ENCODE assay signal across 23 cellular contexts in the genomic region with DNA sequence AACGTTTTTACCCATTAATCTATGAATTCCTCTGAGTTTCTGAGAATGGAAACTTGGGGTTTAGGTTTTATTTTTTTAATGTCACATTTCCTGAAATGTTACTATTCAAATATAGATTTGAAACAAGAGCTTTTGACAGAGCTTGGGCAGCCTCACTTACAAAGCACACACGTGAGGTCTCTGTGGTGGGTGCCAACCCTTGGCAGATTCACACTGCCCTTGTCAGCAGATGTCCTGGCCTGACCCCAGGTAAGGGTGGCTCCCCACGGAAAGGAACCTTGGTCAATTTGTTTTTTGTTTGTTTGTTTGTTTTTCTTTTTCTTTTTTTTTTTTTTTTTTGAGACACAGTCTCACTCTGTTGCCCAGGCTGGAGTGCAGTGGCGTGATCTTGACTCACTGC. TPM values are rescaled to one million over a fixed set of nuclear protein-coding genes. Genes with fewer than 3 reads are reported as not detected.
DNase-seq lines count a peak whose midpoint lies in the region; ATAC-seq and TF ChIP-seq lines count a peak whose summit lies in the region.
"Had no signal": no experiment of that assay in that cellular context is flagged by ENCODE, and none has a peak within 500 bp of the region (broad histone marks: within the 10 kb centered on the region; RNA-seq: fewer than 3 reads in every experiment).

No MANE protein-coding gene starts in this region.

- 100% methylated on average over 1 of the region's 4 CpGs; no CpG with 5 or more reads in 1 of the 2 experiments for WGBS in IMR-90 (ENCODE audit: extremely low coverage in 2 of 2, insufficient read length in 1 of 2), 2 experiments

- H3K79me1 ChIP-seq in IMR-90 (ENCODE audit: low read depth in 1 of 2, low read length in 2 of 2) = no peaks in the 10 kb centered on the region

- H2BK5ac ChIP-seq in IMR-90 (ENCODE audit: low read depth, low read length, poor library complexity, severe bottlenecking) = no peak overlapping the region

- H3K14ac ChIP-seq in IMR-90 (replicated peaks; ENCODE audit: low read depth, low read length) = no peak overlapping the region

- H3K9me3 Mint-ChIP-seq in nephron progenitor cell = no peaks in the 10 kb centered on the region
- H3K9me3 Mint-ChIP-seq: CD4-positive, alpha-beta T cell; GM23338; H9; HFFc6 had no signal

- H4K91ac ChIP-seq in IMR-90 (ENCODE audit: insufficient read depth, low read depth, low read length) = no peak overlapping the region

- intact Hi-C loops in left ventricle myocardium superior (cut with micrococcal nuclease) = no loop called here
- intact Hi-C loops in left cardiac atrium (cut with DNase I) = no loop called here
- intact Hi-C loops in IMR-90 (cut with micrococcal nuclease) = no loop called here
- intact Hi-C loops in tibial artery (cut with DNase I; ENCODE audit: low total_unique reads) = no loop called here

- TF ChIP-seq POLR2A in IMR-90 (IDR thresholded peaks at IDR 0.05; ENCODE audit: low read depth, low read length) = no peak

- H4K8ac ChIP-seq in IMR-90 (ENCODE audit: low read depth in 2 of 2, low read length in 2 of 2) = no peak overlapping the region

- no peak overlapping the region for H4K5ac ChIP-seq in IMR-90 (ENCODE audit: low read depth, low read length)

- H2AK5ac ChIP-seq in IMR-90 (ENCODE audit: low read depth, low read length) = peak overlapping the region; percentile 38; the same call in 1 of the 2 replicates

- DNase-seq in left ventricle myocardium superior (peak; percentile 39), left cardiac atrium (no peak), IMR-90 (no peak), nephron progenitor cell (no peak), UCSD-AML1 (lab: John Stamatoyannopoulos, UW; ENCODE audit: unreplicated experiment) (no peak), tibial artery (no peak), NCI-H187 (lab: John Stamatoyannopoulos, UW) (no peak)
- DNase-seq: CD4-positive, alpha-beta T cell; GDM1; H9; HFFc6; KG1; MG63; NCI-H2029 treated with DMSO at 0.1 percent for 48 hours; NCI-H446 treated with DMSO at 0.1 percent for 48 hours; NCI-H526; NCI-H82; NK-92 treated with Interleukin-12 subunit alpha and Interleukin-12 subunit beta, amount 100 ng/mL, for 24 hours; PC-3; SHP77 had no signal

- H4K20me1 ChIP-seq in IMR-90 (ENCODE audit: insufficient read depth, low read length) = no peaks in the 10 kb centered on the region

- no peak overlapping the region for H3K18ac ChIP-seq in IMR-90 (ENCODE audit: low read depth, low read length)

- H3K27me3 Mint-ChIP-seq in nephron progenitor cell (ENCODE audit: low read depth, poor library complexity) = peaks cover 3% of the 10 kb centered on the region
- H3K27me3 Mint-ChIP-seq: CD4-positive, alpha-beta T cell had no signal

- POLR2A ChIA-PET in IMR-90 (lab: Charles Lee; ENCODE audit: unreplicated experiment) = no interaction called here

- BruUV-seq in IMR-90 (replicated peaks; lab: Mats Ljungman, UMichigan) = no TSS peak

- H3K4me1 ChIP-seq in IMR-90 (ENCODE audit: control insufficient read depth, insufficient read depth, low read length) (no peaks in the 10 kb centered on the region), tibial artery (no peaks in the 10 kb centered on the region)

- in situ Hi-C loops in IMR-90 (cut with MboI; ENCODE audit: low sequenced_read_pairs) = no loop called here

- no peak overlapping the region for H3K4me3 Mint-ChIP-seq in nephron progenitor cell
- H3K4me3 Mint-ChIP-seq: CD4-positive, alpha-beta T cell; GM23338; H9; HFFc6 had no signal

- peaks cover 40% of the 10 kb centered on the region for H3K4me1 Mint-ChIP-seq in nephron progenitor cell

- H3K27ac ChIP-seq in IMR-90 (ENCODE audit: insufficient read depth, low read length) (no peak overlapping the region), tibial artery (no peak overlapping the region)
- H3K27ac ChIP-seq: BLaER1 had no signal

- no peak overlapping the region for H2BK20ac ChIP-seq in IMR-90 (ENCODE audit: low read depth, low read length)

- no peak overlapping the region for H3K4ac ChIP-seq in IMR-90 (ENCODE audit: low read depth, low read length)

- H3K36me3 Mint-ChIP-seq in nephron progenitor cell (ENCODE audit: low read depth) = no peaks in the 10 kb centered on the region

- no peak for TF ChIP-seq RAD21 in IMR-90 (IDR thresholded peaks at IDR 0.05; ENCODE audit: low read length)

- H3K56ac ChIP-seq in IMR-90 (ENCODE audit: extremely low read depth, insufficient read depth, low read length) = no peak overlapping the region

- CTCF ChIA-PET in IMR-90 (lab: Yijun Ruan, JAX) = interaction anchor here (1.3 to 2.3 kb wide), 2 partner anchors 13 to 33 kb away, joined by 7 to 17 read pairs; no protein-coding TSS in a partner anchor

- H3K9ac ChIP-seq in IMR-90 (ENCODE audit: low read depth, low read length) = no peak overlapping the region
- H3K9ac ChIP-seq: BLaER1 had no signal

- H3K36me3 ChIP-seq in IMR-90 (ENCODE audit: control insufficient read depth, insufficient read depth, low read length) (no peaks in the 10 kb centered on the region), tibial artery (peaks cover 0 to 1% (median 0%) of the 10 kb centered on the region in 3 donors)
- H3K36me3 ChIP-seq: MG63 had no signal

- H3K9me3 ChIP-seq in IMR-90 (ENCODE audit: control insufficient read depth, insufficient read depth, low read length) = no peaks in the 10 kb centered on the region
- no peaks in the 10 kb centered on the region for H3K9me3 ChIP-seq in tibial artery
- H3K9me3 ChIP-seq: BLaER1, MG63 had no signal

- dilution Hi-C loops in IMR-90 (cut with HindIII; ENCODE audit: low sequenced_read_pairs, unreplicated experiment) = no loop called here

- no peak overlapping the region for H2BK15ac ChIP-seq in IMR-90 (ENCODE audit: low read depth, low read length)

- H3K4me2 ChIP-seq in IMR-90 (ENCODE audit: low read depth, low read length) = no peak overlapping the region
- H3K4me2 ChIP-seq: BLaER1, GM23338 had no signal

- no peak overlapping the region for H3K23ac ChIP-seq in IMR-90 (ENCODE audit: low read depth, low read length)

- ATAC-seq in left ventricle myocardium superior (peak; percentile 61), left cardiac atrium (no peak), IMR-90 (ENCODE audit: low read depth) (no peak)
- ATAC-seq: GM12878, GM23338, PC-3 had no signal

- H3K27ac Mint-ChIP-seq in nephron progenitor cell = peak overlapping the region; percentile 80
- H3K27ac Mint-ChIP-seq: CD4-positive, alpha-beta T cell; GM23338; H9 had no signal

- H3K9me1 ChIP-seq in IMR-90 (ENCODE audit: insufficient read depth, low read length) = peaks cover 7% of the 10 kb centered on the region; the same call in 1 of the 2 replicates

- no peak overlapping the region for H3K4me3 ChIP-seq in IMR-90 (ENCODE audit: insufficient read depth, low read depth, low read length)
- H3K4me3 ChIP-seq in tibial artery = no peak overlapping the region
- H3K4me3 ChIP-seq: BLaER1, GM12878, GM23338, MG63 had no signal

- TF ChIP-seq CTCF in IMR-90 (conservative IDR thresholded peaks at IDR 0.05; ENCODE audit: low read depth, low read length) (no peak), nephron progenitor cell (IDR thresholded peaks at IDR 0.05) (no peak), tibial artery (IDR thresholded peaks at IDR 0.05) (no peak)

- H2AFZ ChIP-seq in IMR-90 (replicated peaks; ENCODE audit: low read length, poor library complexity) = no peak overlapping the region
- H2AFZ ChIP-seq: GM23338 had no signal

- 0 out of 2 replicates have a peak overlapping the region, but pooled peaks have one; percentile 15 for H2BK120ac ChIP-seq in IMR-90 (ENCODE audit: low read depth, low read length)

- H3K27me3 ChIP-seq in IMR-90 (ENCODE audit: control insufficient read depth, insufficient read depth, low read length) (no peaks in the 10 kb centered on the region; the same call in 1 of the 2 replicates), tibial artery (peaks cover 0 to 19% of the 10 kb centered on the region in 2 donors)
- H3K27me3 ChIP-seq: BLaER1, MG63 had no signal

- H2AK9ac ChIP-seq in IMR-90 (replicated peaks; ENCODE audit: low read depth, low read length, poor library complexity) = no peak overlapping the region

TF ChIP-seq in IMR-90, 13 proteins besides CTCF, POLR2A, EP300 and RAD21:
- TF ChIP-seq MXI1 (IDR thresholded peaks at IDR 0.05; ENCODE audit: borderline replicate concordance, low read depth, low read length) = no peak
- TF ChIP-seq RFX5 (IDR thresholded peaks at IDR 0.05; ENCODE audit: low read depth, low read length) = no peak
- no peak for TF ChIP-seq CEBPB (IDR thresholded peaks at IDR 0.05; ENCODE audit: low read depth, low read length)
- TF ChIP-seq RCOR1 (IDR thresholded peaks at IDR 0.05; ENCODE audit: insufficient replicate concordance, low read length) = no peak
- TF ChIP-seq USF2 (IDR thresholded peaks at IDR 0.05; ENCODE audit: low read depth, low read length) = no peak

RNA-seq across cellular contexts. Expression of gene FAAP20, which starts 53.5 kb away (rescaled TPM):
- total RNA-seq in left ventricle myocardium superior (38.4 TPM), left cardiac atrium (10 to 100 TPM; 35.4 to 41.4 TPM), IMR-90 (2012; rRNA removed) (6.5 and 7.5 TPM in 2 replicates)
- polyA plus RNA-seq in IMR-90 (2012; rRNA removed) = 31.5 and 36.8 TPM in 2 replicates
- polyA plus RNA-seq in IMR-90 (2012; cell fraction: cytosol; rRNA removed) = 58.8 and 75.0 TPM in 2 replicates
- polyA plus RNA-seq in IMR-90 (2012; cell fraction: nucleus; rRNA removed; ENCODE audit: low replicate concordance) = 59.9 and 123 TPM in 2 replicates
